16 cellular contexts compared by ENCODE assay signal in the genomic region with DNA sequence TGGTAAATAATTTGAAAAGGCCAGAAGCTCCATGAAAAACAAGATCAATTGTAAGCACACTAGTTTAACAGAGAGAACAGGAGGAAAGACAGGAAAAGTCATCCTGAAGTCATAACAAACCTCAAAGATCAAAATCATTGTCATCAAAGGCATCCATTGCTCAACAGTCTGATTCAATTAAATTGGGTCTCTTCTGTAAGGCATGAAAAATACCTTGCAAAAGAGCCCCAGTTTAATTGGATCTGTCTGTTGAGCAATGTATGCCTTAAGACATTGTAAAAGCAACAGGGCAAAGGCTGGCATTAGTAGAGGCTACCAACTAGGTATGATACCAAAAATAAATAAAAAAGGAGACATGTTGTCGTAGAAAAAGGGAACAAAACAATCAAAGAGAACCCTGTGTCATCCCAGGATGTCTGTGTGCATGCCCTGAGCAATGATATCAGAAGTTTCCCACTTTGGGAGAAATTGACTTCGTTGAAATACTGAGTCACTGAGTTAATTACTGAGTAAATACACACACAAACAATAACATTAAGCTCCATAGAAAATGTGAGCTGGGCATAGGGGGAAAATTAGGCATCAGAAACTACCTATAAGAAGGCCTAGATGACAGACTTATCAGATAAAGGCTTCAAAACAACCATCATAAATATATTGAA.
A peak's percentile ranks its signal among the peaks of the same experiment; 100 is the strongest.
DNase-seq lines count a peak whose midpoint lies in the region; ATAC-seq and TF ChIP-seq lines count a peak whose summit lies in the region.
"Had no signal": no experiment of that assay in that cellular context is flagged by ENCODE, and none has a peak within 500 bp of the region (broad histone marks: within the 10 kb centered on the region; RNA-seq: fewer than 3 reads in every experiment).

No MANE protein-coding gene starts in this region.

- TF ChIP-seq CTCF in PC-3 (conservative IDR thresholded peaks at IDR 0.05; ENCODE audit: low read depth, low read length) (no peak), epithelial cell of esophagus (IDR thresholded peaks at IDR 0.05; ENCODE audit: insufficient read depth, low read depth, low read length, missing control alignments) (no peak), right lobe of liver (IDR thresholded peaks at IDR 0.05) (no peak), chondrocyte (IDR thresholded peaks at IDR 0.05) (no peak)

- H3K79me2 ChIP-seq in PC-3 (ENCODE audit: low read length) = no peaks in the 10 kb centered on the region

- no peaks in the 10 kb centered on the region for H3K27me3 Mint-ChIP-seq in chondrocyte (ENCODE audit: low read depth)

- H4K20me1 ChIP-seq in PC-3 (ENCODE audit: low read length) = no peaks in the 10 kb centered on the region

- peaks cover 21% of the 10 kb centered on the region for H3K4me1 Mint-ChIP-seq in chondrocyte (ENCODE audit: low read depth)

- H3K4me3 Mint-ChIP-seq in chondrocyte (ENCODE audit: unreplicated experiment) = no peak overlapping the region

- no peak overlapping the region for H3K27ac Mint-ChIP-seq in chondrocyte (ENCODE audit: unreplicated experiment)

- CTCF ChIA-PET in PC-3 (lab: Charles Lee) = no interaction called here

- H3K4me1 ChIP-seq in PC-3 (ENCODE audit: insufficient read depth, low read length) (no peaks in the 10 kb centered on the region), right lobe of liver (peaks cover 0 to 15% (median 3%) of the 10 kb centered on the region in 4 donors)
- H3K4me1 ChIP-seq: Peyer's patch had no signal

- H3K36me3 Mint-ChIP-seq in chondrocyte (ENCODE audit: low read depth) = peaks cover 7% of the 10 kb centered on the region

- H3K4me2 ChIP-seq in PC-3 (ENCODE audit: low read length) = no peak overlapping the region

- H3K27ac ChIP-seq in PC-3 (ENCODE audit: low read length) (no peak overlapping the region), right lobe of liver (peak overlapping the region in 2 of 3 donors; percentile 54)
- H3K27ac ChIP-seq: C4-2B, Peyer's patch had no signal

- no peaks in the 10 kb centered on the region for H3F3A ChIP-seq in PC-3 (ENCODE audit: low read length, unreplicated experiment)

- H3K9me3 ChIP-seq in PC-3 (ENCODE audit: low read length) (no peaks in the 10 kb centered on the region), right lobe of liver (no peaks in the 10 kb centered on the region)
- H3K9me3 ChIP-seq: Peyer's patch had no signal

- POLR2A ChIA-PET in PC-3 (lab: Charles Lee; ENCODE audit: unreplicated experiment) = no interaction called here

- no TSS peak for BruUV-seq in PC-3 (replicated peaks; lab: Mats Ljungman, UMichigan)

- TF ChIP-seq POLR2A in right lobe of liver (IDR thresholded peaks at IDR 0.05) = no peak

- WGBS in right lobe of liver (ENCODE audit: insufficient coverage, low coverage, low lambda C conversion rate, missing lambda C conversion rate) = 20% methylated on average over 2 of the region's 2 CpGs

- no peaks in the 10 kb centered on the region for H3K9me2 ChIP-seq in PC-3 (replicated peaks; ENCODE audit: low read length)

- H3K27me3 ChIP-seq in PC-3 (ENCODE audit: low read length) (no peaks in the 10 kb centered on the region), right lobe of liver (no peaks in the 10 kb centered on the region)
- H3K27me3 ChIP-seq: MG63, Peyer's patch had no signal

- DNase-seq in NCI-H748 (lab: John Stamatoyannopoulos, UW; ENCODE audit: unreplicated experiment) (peak; percentile 27), NCI-H748 treated with DMSO at 0.1 percent for 48 hours (lab: John Stamatoyannopoulos, UW) (no peak), PC-3 (peak; percentile 18), epithelial cell of esophagus (ENCODE audit: low read depth) (peak; percentile 56), right lobe of liver (no peak), chondrocyte (ENCODE audit: low spot score) (no peak), NCI-H146 treated with DMSO at 0.1 percent for 48 hours (lab: John Stamatoyannopoulos, UW; ENCODE audit: unreplicated experiment) (no peak), GOT3 (lab: John Stamatoyannopoulos, UW) (no peak)
- DNase-seq: 8988T, KG1, MG63, NCI-H1105 treated with DMSO at 0.1 percent for 48 hours, NCI-H187 treated with DMSO at 0.1 percent for 48 hours, Peyer's patch had no signal

- no peak overlapping the region for H3K9ac ChIP-seq in PC-3 (ENCODE audit: low read length)

- H3K9me3 Mint-ChIP-seq in chondrocyte (ENCODE audit: low read depth) = peaks cover 18% of the 10 kb centered on the region

- intact Hi-C loops in PC-3 (cut with micrococcal nuclease) (no loop called here), right lobe of liver (cut with DNase I) (no loop called here)

- H3K36me3 ChIP-seq in PC-3 (ENCODE audit: low read depth, low read length) = no peaks in the 10 kb centered on the region
- H3K36me3 ChIP-seq in right lobe of liver = no peaks in the 10 kb centered on the region
- H3K36me3 ChIP-seq: MG63, Peyer's patch had no signal

- ATAC-seq in PC-3 = no peak
- peak in 3 of 4 donors; percentile 53 to 74 (median 69) for ATAC-seq in right lobe of liver
- ATAC-seq: HCT116 had no signal

- no peak overlapping the region for H2AFZ ChIP-seq in PC-3 (ENCODE audit: low read length)

- H3K4me3 ChIP-seq in PC-3 (ENCODE audit: low read length) (no peak overlapping the region), epithelial cell of esophagus (ENCODE audit: low read length) (no peak overlapping the region), right lobe of liver (no peak overlapping the region)
- H3K4me3 ChIP-seq: MG63, Peyer's patch had no signal

Comparison
In these comparisons a context has a peak if more than half of its experiments do, and no peak if none do; other contexts are left out.
1. DNase-seq: peak in NCI-H748 (single experiment), PC-3 (single experiment) and epithelial cell of esophagus (single experiment); none in NCI-H748 treated with DMSO at 0.1 percent for 48 hours (single experiment), right lobe of liver (0 of 3), chondrocyte (single experiment), NCI-H146 treated with DMSO at 0.1 percent for 48 hours (single experiment) and GOT3 (single experiment).